ENCODE assay signal across 1 cellular context in the genomic region with DNA sequence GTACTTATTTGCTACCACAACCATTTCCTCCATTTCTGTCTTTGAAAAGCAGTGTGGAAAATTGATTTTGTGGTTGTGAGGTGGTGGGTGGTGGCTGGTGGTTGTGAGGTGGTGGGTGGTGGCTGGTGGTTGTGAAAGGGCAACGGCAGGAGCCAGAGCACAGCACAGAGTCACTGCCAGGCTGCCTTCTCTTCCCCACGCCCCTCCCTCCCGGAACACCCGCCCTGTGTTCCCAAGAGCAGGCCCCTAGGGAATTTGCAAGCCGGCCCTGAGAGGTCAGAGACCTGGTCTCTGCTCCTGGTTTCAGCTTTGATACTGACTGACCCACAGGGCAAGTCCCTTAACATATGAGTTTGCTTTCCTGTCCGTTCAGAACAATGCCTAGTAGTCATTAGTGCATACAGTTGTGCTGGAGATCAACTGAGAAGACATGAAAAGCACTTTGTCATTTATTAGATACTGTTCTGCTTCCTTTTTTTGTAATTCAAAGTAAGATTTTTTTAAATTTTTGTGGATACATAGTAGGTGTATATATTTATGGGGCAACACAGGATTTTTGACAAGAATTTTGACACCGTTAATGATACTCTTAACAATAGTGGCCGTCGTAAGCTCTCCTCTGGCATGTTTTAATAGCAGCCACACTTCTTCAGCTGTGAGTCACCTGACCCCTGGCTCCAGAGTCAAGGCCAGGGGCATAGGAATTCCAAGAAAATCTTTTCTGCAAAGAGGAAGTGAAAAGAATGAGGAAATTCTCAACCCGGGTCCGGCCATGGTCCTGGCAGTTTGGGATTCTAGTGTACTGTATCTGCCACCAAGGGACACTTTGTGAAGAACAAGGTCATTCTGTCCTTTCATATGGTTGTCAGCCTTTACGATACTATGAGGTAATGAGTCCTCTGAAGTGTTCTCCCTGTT.
TF ChIP-seq lines count a peak whose summit lies in the region.

No MANE protein-coding gene starts in this region.

TF ChIP-seq in HepG2, 621 proteins besides CTCF, POLR2A, EP300 and RAD21 (continued from another document and continues in another):
- TF ChIP-seq, protein P1, sequence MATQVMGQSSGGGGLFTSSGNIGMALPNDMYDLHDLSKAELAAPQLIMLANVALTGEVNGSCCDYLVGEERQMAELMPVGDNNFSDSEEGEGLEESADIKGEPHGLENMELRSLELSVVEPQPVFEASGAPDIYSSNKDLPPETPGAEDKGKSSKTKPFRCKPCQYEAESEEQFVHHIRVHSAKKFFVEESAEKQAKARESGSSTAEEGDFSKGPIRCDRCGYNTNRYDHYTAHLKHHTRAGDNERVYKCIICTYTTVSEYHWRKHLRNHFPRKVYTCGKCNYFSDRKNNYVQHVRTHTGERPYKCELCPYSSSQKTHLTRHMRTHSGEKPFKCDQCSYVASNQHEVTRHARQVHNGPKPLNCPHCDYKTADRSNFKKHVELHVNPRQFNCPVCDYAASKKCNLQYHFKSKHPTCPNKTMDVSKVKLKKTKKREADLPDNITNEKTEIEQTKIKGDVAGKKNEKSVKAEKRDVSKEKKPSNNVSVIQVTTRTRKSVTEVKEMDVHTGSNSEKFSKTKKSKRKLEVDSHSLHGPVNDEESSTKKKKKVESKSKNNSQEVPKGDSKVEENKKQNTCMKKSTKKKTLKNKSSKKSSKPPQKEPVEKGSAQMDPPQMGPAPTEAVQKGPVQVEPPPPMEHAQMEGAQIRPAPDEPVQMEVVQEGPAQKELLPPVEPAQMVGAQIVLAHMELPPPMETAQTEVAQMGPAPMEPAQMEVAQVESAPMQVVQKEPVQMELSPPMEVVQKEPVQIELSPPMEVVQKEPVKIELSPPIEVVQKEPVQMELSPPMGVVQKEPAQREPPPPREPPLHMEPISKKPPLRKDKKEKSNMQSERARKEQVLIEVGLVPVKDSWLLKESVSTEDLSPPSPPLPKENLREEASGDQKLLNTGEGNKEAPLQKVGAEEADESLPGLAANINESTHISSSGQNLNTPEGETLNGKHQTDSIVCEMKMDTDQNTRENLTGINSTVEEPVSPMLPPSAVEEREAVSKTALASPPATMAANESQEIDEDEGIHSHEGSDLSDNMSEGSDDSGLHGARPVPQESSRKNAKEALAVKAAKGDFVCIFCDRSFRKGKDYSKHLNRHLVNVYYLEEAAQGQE (IDR thresholded peaks at IDR 0.05; ENCODE audit: borderline replicate concordance in 1 of 2, low read depth in 1 of 2, low read length in 2 of 2), result peak in 1 of 2 experiments; percentile 53; a peak in 1 of 4 replicates
- TF ChIP-seq, protein P2, sequence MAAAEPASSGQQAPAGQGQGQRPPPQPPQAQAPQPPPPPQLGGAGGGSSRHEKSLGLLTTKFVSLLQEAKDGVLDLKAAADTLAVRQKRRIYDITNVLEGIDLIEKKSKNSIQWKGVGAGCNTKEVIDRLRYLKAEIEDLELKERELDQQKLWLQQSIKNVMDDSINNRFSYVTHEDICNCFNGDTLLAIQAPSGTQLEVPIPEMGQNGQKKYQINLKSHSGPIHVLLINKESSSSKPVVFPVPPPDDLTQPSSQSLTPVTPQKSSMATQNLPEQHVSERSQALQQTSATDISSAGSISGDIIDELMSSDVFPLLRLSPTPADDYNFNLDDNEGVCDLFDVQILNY (CRISPR knock-in tag; conservative IDR thresholded peaks at IDR 0.05), result no peak
- 0 out of 2 replicates have a peak, but pooled peaks have one; percentile 38 for TF ChIP-seq ZNF678 (CRISPR knock-in tag; IDR thresholded peaks at IDR 0.05)
- no peak for TF ChIP-seq ARNT (IDR thresholded peaks at IDR 0.05)
- 0 out of 2 replicates have a peak, but pooled peaks have one; percentile 22 for TF ChIP-seq ZFP82 (CRISPR knock-in tag; IDR thresholded peaks at IDR 0.05; ENCODE audit: borderline replicate concordance)
- no peak for TF ChIP-seq KLF16 (CRISPR knock-in tag; IDR thresholded peaks at IDR 0.05)
- TF ChIP-seq ZNF749 (CRISPR knock-in tag; IDR thresholded peaks at IDR 0.05; ENCODE audit: borderline replicate concordance), result no peak
- TF ChIP-seq RBFOX2 (IDR thresholded peaks at IDR 0.05; ENCODE audit: low read depth, low read length), result no peak
- TF ChIP-seq ZNF343 (CRISPR knock-in tag; IDR thresholded peaks at IDR 0.05), result no peak; the same call in 1 of the 2 replicates
- TF ChIP-seq, protein P3, sequence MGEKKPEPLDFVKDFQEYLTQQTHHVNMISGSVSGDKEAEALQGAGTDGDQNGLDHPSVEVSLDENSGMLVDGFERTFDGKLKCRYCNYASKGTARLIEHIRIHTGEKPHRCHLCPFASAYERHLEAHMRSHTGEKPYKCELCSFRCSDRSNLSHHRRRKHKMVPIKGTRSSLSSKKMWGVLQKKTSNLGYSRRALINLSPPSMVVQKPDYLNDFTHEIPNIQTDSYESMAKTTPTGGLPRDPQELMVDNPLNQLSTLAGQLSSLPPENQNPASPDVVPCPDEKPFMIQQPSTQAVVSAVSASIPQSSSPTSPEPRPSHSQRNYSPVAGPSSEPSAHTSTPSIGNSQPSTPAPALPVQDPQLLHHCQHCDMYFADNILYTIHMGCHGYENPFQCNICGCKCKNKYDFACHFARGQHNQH (CRISPR knock-in tag; IDR thresholded peaks at IDR 0.05), result peak; percentile 67
- TF ChIP-seq, protein P4, sequence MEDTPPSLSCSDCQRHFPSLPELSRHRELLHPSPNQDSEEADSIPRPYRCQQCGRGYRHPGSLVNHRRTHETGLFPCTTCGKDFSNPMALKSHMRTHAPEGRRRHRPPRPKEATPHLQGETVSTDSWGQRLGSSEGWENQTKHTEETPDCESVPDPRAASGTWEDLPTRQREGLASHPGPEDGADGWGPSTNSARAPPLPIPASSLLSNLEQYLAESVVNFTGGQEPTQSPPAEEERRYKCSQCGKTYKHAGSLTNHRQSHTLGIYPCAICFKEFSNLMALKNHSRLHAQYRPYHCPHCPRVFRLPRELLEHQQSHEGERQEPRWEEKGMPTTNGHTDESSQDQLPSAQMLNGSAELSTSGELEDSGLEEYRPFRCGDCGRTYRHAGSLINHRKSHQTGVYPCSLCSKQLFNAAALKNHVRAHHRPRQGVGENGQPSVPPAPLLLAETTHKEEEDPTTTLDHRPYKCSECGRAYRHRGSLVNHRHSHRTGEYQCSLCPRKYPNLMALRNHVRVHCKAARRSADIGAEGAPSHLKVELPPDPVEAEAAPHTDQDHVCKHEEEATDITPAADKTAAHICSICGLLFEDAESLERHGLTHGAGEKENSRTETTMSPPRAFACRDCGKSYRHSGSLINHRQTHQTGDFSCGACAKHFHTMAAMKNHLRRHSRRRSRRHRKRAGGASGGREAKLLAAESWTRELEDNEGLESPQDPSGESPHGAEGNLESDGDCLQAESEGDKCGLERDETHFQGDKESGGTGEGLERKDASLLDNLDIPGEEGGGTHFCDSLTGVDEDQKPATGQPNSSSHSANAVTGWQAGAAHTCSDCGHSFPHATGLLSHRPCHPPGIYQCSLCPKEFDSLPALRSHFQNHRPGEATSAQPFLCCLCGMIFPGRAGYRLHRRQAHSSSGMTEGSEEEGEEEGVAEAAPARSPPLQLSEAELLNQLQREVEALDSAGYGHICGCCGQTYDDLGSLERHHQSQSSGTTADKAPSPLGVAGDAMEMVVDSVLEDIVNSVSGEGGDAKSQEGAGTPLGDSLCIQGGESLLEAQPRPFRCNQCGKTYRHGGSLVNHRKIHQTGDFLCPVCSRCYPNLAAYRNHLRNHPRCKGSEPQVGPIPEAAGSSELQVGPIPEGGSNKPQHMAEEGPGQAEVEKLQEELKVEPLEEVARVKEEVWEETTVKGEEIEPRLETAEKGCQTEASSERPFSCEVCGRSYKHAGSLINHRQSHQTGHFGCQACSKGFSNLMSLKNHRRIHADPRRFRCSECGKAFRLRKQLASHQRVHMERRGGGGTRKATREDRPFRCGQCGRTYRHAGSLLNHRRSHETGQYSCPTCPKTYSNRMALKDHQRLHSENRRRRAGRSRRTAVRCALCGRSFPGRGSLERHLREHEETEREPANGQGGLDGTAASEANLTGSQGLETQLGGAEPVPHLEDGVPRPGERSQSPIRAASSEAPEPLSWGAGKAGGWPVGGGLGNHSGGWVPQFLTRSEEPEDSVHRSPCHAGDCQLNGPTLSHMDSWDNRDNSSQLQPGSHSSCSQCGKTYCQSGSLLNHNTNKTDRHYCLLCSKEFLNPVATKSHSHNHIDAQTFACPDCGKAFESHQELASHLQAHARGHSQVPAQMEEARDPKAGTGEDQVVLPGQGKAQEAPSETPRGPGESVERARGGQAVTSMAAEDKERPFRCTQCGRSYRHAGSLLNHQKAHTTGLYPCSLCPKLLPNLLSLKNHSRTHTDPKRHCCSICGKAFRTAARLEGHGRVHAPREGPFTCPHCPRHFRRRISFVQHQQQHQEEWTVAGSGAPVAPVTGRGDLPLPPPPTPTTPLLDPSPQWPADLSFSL (CRISPR knock-in tag; IDR thresholded peaks at IDR 0.05), result 0 out of 2 replicates have a peak, but pooled peaks have one; percentile 16
- TF ChIP-seq HOXD1 (CRISPR knock-in tag; IDR thresholded peaks at IDR 0.05), result peak; percentile 81; the same call in 1 of the 2 replicates
- TF ChIP-seq, protein P5, sequence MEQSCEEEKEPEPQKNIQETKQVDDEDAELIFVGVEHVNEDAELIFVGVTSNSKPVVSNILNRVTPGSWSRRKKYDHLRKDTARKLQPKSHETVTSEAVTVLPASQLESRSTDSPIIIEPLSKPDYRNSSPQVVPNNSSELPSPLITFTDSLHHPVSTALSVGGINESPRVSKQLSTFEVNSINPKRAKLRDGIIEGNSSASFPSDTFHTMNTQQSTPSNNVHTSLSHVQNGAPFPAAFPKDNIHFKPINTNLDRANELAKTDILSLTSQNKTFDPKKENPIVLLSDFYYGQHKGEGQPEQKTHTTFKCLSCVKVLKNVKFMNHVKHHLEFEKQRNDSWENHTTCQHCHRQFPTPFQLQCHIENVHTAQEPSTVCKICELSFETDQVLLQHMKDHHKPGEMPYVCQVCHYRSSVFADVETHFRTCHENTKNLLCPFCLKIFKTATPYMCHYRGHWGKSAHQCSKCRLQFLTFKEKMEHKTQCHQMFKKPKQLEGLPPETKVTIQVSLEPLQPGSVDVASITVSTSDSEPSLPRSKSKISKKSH (CRISPR knock-in tag; IDR thresholded peaks at IDR 0.05; ENCODE audit: borderline replicate concordance), result no peak
- no peak for TF ChIP-seq ZNF207 (IDR thresholded peaks at IDR 0.05; ENCODE audit: borderline replicate concordance)
- TF ChIP-seq, protein P6, sequence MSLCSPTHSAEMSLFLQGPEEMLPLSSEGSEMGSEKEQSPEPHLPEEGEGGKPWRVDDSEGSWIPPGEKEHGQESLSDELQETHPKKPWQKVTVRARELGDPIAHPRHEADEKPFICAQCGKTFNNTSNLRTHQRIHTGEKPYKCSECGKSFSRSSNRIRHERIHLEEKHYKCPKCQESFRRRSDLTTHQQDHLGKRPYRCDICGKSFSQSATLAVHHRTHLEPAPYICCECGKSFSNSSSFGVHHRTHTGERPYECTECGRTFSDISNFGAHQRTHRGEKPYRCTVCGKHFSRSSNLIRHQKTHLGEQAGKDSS (CRISPR knock-in tag; IDR thresholded peaks at IDR 0.05; ENCODE audit: borderline replicate concordance, low read depth), result peak; percentile 48; the same call in 1 of the 2 replicates
- TF ChIP-seq, protein P7, sequence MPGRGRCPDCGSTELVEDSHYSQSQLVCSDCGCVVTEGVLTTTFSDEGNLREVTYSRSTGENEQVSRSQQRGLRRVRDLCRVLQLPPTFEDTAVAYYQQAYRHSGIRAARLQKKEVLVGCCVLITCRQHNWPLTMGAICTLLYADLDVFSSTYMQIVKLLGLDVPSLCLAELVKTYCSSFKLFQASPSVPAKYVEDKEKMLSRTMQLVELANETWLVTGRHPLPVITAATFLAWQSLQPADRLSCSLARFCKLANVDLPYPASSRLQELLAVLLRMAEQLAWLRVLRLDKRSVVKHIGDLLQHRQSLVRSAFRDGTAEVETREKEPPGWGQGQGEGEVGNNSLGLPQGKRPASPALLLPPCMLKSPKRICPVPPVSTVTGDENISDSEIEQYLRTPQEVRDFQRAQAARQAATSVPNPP (CRISPR knock-in tag; IDR thresholded peaks at IDR 0.05), result peak; percentile 41; the same call in 1 of the 2 replicates
- TF ChIP-seq ZBTB42 (CRISPR knock-in tag; IDR thresholded peaks at IDR 0.05), result no peak
- peak; percentile 63 for TF ChIP-seq IRF2 (CRISPR knock-in tag; IDR thresholded peaks at IDR 0.05)
- TF ChIP-seq ERF (CRISPR knock-in tag; IDR thresholded peaks at IDR 0.05), result peak; percentile 78
- TF ChIP-seq ZSCAN9 (CRISPR knock-in tag; IDR thresholded peaks at IDR 0.05; ENCODE audit: borderline replicate concordance), result no peak
- TF ChIP-seq, protein P8, sequence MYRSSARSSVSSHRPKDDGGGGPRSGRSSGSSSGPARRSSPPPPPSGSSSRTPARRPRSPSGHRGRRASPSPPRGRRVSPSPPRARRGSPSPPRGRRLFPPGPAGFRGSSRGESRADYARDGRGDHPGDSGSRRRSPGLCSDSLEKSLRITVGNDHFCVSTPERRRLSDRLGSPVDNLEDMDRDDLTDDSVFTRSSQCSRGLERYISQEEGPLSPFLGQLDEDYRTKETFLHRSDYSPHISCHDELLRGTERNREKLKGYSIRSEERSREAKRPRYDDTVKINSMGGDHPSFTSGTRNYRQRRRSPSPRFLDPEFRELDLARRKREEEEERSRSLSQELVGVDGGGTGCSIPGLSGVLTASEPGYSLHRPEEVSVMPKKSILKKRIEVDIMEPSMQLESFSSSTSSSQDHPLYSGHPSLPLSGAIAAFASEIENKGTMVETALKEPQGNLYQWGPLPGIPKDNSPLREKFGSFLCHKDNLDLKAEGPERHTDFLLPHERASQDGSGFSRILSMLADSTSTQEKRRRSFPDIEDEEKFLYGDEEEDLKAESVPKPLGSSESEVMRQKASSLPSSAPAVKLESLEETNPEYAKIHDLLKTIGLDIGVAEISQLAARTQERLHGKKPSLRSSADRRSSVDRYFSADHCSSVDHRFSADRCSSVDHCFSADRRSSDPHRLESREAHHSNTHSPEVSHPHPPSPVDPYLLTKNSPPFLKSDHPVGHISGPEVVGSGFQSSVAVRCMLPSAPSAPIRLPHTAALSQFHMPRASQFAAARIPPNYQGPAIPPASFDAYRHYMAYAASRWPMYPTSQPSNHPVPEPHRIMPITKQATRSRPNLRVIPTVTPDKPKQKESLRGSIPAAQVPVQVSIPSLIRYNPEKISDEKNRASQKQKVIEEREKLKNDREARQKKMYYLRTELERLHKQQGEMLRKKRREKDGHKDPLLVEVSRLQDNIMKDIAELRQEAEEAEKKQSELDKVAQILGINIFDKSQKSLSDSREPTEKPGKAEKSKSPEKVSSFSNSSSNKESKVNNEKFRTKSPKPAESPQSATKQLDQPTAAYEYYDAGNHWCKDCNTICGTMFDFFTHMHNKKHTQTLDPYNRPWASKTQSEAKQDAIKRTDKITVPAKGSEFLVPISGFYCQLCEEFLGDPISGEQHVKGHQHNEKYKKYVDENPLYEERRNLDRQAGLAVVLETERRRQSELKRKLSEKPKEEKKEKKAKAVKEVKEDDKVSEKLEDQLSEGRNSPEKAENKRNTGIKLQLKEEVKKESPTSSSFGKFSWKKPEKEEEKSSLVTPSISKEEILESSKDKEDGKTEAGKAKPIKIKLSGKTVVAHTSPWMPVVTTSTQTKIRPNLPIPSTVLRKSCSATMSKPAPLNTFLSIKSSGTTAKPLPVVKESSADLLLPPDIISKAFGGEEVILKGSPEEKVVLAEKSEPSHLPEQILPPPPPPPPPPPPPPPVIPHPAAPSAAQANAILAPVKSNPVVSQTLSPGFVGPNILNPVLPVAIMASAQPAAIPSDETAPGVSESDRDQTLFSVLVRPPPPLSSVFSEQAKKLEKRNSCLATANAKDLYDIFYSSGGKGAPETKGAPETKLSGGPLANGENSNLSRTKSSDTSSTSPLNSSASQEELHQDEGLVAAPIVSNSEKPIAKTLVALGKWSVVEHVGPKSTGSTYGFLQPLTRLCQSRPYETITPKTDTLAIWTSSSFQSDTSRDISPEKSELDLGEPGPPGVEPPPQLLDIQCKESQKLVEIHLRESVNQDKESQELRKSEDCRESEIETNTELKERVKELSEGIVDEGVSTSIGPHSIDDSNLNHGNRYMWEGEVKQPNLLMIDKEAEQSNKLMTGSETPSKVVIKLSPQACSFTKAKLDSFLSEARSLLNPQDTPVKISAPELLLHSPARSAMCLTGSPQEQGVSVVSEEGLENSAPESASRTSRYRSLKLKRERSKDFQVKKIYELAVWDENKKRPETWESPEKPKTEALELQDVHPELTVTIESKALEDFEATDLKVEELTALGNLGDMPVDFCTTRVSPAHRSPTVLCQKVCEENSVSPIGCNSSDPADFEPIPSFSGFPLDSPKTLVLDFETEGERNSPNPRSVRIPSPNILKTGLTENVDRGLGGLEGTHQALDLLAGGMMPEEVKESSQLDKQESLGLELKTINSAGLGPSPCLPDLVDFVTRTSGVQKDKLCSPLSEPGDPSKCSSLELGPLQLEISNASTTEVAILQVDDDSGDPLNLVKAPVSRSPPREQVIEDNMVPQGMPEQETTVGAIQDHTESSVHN (CRISPR knock-in tag; IDR thresholded peaks at IDR 0.05), result 0 out of 2 replicates have a peak, but pooled peaks have one; percentile 5
